Comparison of ENCODE assay signal across 22 cellular contexts in genomic region chr5:157085930-157086329, GRCh38. TPM values are rescaled to one million over a fixed set of nuclear protein-coding genes. Genes with fewer than 3 reads are reported as not detected.
"Had no signal": no experiment of that assay in that cellular context is flagged by ENCODE, and none has a peak within 500 bp of the region (broad histone marks: within the 10 kb centered on the region; RNA-seq: fewer than 3 reads in every experiment).

No MANE protein-coding gene starts in this region.

- H3K9me3 ChIP-seq: colonic mucosa, esophagus muscularis mucosa, heart left ventricle, upper lobe of left lung had no signal

- H3K36me3 ChIP-seq: colonic mucosa, esophagus muscularis mucosa, upper lobe of left lung had no signal

- H3K27ac ChIP-seq: colonic mucosa, dorsolateral prefrontal cortex, esophagus muscularis mucosa, heart left ventricle, upper lobe of left lung had no signal

- H3K4me1 ChIP-seq: colonic mucosa, esophagus muscularis mucosa, heart left ventricle, upper lobe of left lung had no signal

- H3K4me3 ChIP-seq: colonic mucosa, dorsolateral prefrontal cortex, esophagus muscularis mucosa, heart left ventricle, upper lobe of left lung had no signal

- H3K4me3 Mint-ChIP-seq: activated T-cell treated with anti-CD3 and anti-CD28 coated beads, Interleukin-2, amount 50 U/mL, for 4 hours; effector memory CD8-positive, alpha-beta T cell; memory B cell; nephron progenitor cell; WTC11 had no signal

- H3K36me3 Mint-ChIP-seq: WTC11 had no signal

- DNase-seq: activated CD4-positive, alpha-beta T cell treated with anti-CD3 and anti-CD28 coated beads, Interleukin-2, amount 50 U/mL, for 4 hours; activated CD8-positive, alpha-beta memory T cell treated with anti-CD3 and anti-CD28 coated beads, Interleukin-2, amount 50 U/mL, for 48 hours; activated naive CD4-positive, alpha-beta T cell treated with Interleukin-2 at 50 U/mL for 16 hours; activated T-cell treated with anti-CD3 and anti-CD28 coated beads, Interleukin-2, amount 50 U/mL, for 4 hours; amygdala; colonic mucosa; dorsolateral prefrontal cortex; effector memory CD8-positive, alpha-beta T cell; heart left ventricle; islet precursor cell; left cardiac atrium; nephron progenitor cell; stimulated activated CD4-positive, alpha-beta T cell treated with anti-CD3 and anti-CD28 coated beads, Interleukin-4, amount 100 ng/mL, for 24 hours; stimulated activated naive CD4-positive, alpha-beta T cell treated with Interleukin-2 at 50 U/mL for 16 hours; T-helper 9 cell; upper lobe of left lung had no signal

- H3K9me3 Mint-ChIP-seq: activated T-cell treated with anti-CD3 and anti-CD28 coated beads, Interleukin-2, amount 50 U/mL, for 4 hours; effector memory CD8-positive, alpha-beta T cell; memory B cell; nephron progenitor cell had no signal

- H3K27me3 Mint-ChIP-seq: effector memory CD8-positive, alpha-beta T cell; memory B cell; progenitor cell of endocrine pancreas had no signal

- H3K4me1 Mint-ChIP-seq: WTC11 had no signal

- H3K27me3 ChIP-seq: colonic mucosa, dorsolateral prefrontal cortex, esophagus muscularis mucosa, heart left ventricle, upper lobe of left lung had no signal

- ATAC-seq: activated T-cell treated with anti-CD3 and anti-CD28 coated beads, Interleukin-2, amount 50 U/mL, for 4 hours; effector memory CD8-positive, alpha-beta T cell; heart left ventricle; left cardiac atrium; WTC11 had no signal

- H3K27ac Mint-ChIP-seq: effector memory CD8-positive, alpha-beta T cell; memory B cell; nephron progenitor cell; progenitor cell of endocrine pancreas; WTC11 had no signal

RNA-seq across cellular contexts. Expression of gene HAVCR1, which starts 27.0 kb away (rescaled TPM):
- total RNA-seq: activated CD8-positive, alpha-beta memory T cell treated with anti-CD3 and anti-CD28 coated beads for 36 hours; activated T-cell treated with anti-CD3 and anti-CD28 coated beads, Interleukin-2, amount 50 U/mL, for 4 hours; bronchial epithelial cell; WTC11 had no signal
- polyA plus RNA-seq: heart left ventricle had no signal
